8 cellular contexts compared by ENCODE assay signal in genomic region chr17:48055531-48056245, GRCh38.
DNase-seq lines count a peak whose midpoint lies in the region; ATAC-seq lines count a peak whose summit lies in the region.

No MANE protein-coding gene starts in this region.

- peak; percentile 62 for ATAC-seq in GM21786 (IDR thresholded peaks at IDR 0.05; ENCODE audit: unreplicated experiment)
- ATAC-seq in GM18873 (IDR thresholded peaks at IDR 0.05; ENCODE audit: low FRiP score, unreplicated experiment): no peak
- ATAC-seq in GM19397 (IDR thresholded peaks at IDR 0.05; ENCODE audit: unreplicated experiment): no peak
- no peak for ATAC-seq in HG02852 (IDR thresholded peaks at IDR 0.05; ENCODE audit: unreplicated experiment)

- DNase-seq in D341Med (ENCODE audit: low spot score) (peak; percentile 64), SW480 (ENCODE audit: low spot score) (peak; percentile 96), fibroblast of gingiva (ENCODE audit: low read depth) (peak; percentile 86)
- peak; percentile 70 for DNase-seq in stimulated activated CD4-positive, alpha-beta T cell treated with anti-CD3 and anti-CD28 coated beads, Interleukin-1b, Interleukin-23, amount 100 ng/mL, for 48 hours
